Comparison of ENCODE assay signal across 17 cellular contexts in the genomic region with DNA sequence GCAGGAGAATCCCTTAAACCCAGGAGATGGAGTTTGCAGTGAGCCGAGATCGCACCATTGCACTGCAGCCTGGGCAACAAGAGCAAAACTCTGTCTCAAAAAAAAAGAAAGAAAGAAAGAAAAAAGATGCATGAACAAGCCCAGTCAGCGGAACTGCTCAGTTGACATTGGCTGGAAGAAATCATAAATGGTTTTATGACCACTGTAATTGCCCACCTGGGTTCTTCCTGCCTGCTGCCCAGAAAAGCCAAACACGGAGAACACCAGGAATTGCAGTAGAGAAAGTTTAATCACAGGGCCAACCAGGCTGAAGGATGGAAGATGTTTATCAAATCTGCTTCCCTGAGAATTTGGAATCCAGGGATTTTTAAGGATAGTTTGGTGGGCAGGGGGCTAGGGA.
"Had no signal": no experiment of that assay in that cellular context is flagged by ENCODE, and none has a peak within 500 bp of the region (broad histone marks: within the 10 kb centered on the region; RNA-seq: fewer than 3 reads in every experiment).

No MANE protein-coding gene starts in this region.

- H3K9me3 Mint-ChIP-seq: activated CD4-positive, alpha-beta memory T cell treated with anti-CD3 and anti-CD28 coated beads for 36 hours; activated CD4-positive, alpha-beta T cell treated with anti-CD3 and anti-CD28 coated beads, Interleukin-2, amount 10 ng/mL, durations not matched to agents 7 days and 5 days; activated naive CD8-positive, alpha-beta T cell treated with anti-CD3 and anti-CD28 coated beads, Interleukin-2, amount 10 ng/mL, durations not matched to agents 7 days and 5 days; activated T-cell treated with anti-CD3 and anti-CD28 coated beads, Interleukin-2, amount 50 U/mL, for 4 hours had no signal

- H3K27me3 Mint-ChIP-seq: activated CD4-positive, alpha-beta memory T cell treated with anti-CD3 and anti-CD28 coated beads for 36 hours; activated CD4-positive, alpha-beta T cell treated with anti-CD3 and anti-CD28 coated beads, Interleukin-2, amount 10 ng/mL, durations not matched to agents 7 days and 5 days; activated naive CD8-positive, alpha-beta T cell treated with anti-CD3 and anti-CD28 coated beads, Interleukin-2, amount 10 ng/mL, durations not matched to agents 7 days and 5 days had no signal

- H3K36me3 Mint-ChIP-seq: activated CD4-positive, alpha-beta memory T cell treated with anti-CD3 and anti-CD28 coated beads for 36 hours; activated naive CD8-positive, alpha-beta T cell treated with anti-CD3 and anti-CD28 coated beads, Interleukin-2, amount 10 ng/mL, durations not matched to agents 7 days and 5 days had no signal

- H3K4me3 Mint-ChIP-seq: activated CD4-positive, alpha-beta memory T cell treated with anti-CD3 and anti-CD28 coated beads for 36 hours; activated CD4-positive, alpha-beta T cell treated with anti-CD3 and anti-CD28 coated beads, Interleukin-2, amount 10 ng/mL, durations not matched to agents 7 days and 5 days; activated naive CD8-positive, alpha-beta T cell treated with anti-CD3 and anti-CD28 coated beads, Interleukin-2, amount 10 ng/mL, durations not matched to agents 7 days and 5 days; activated T-cell treated with anti-CD3 and anti-CD28 coated beads, Interleukin-2, amount 50 U/mL, for 4 hours had no signal

- DNase-seq: activated CD4-positive, alpha-beta memory T cell treated with anti-CD3 and anti-CD28 coated beads for 36 hours; activated CD4-positive, alpha-beta T cell treated with anti-CD3 and anti-CD28 coated beads, Interleukin-2, amount 10 ng/mL, durations not matched to agents 7 days and 5 days; activated CD4-positive, CD25-positive, alpha-beta regulatory T cell; activated CD8-positive, alpha-beta memory T cell treated with anti-CD3 and anti-CD28 coated beads for 24 hours; activated gamma-delta T cell; activated naive CD4-positive, alpha-beta T cell treated with anti-CD3 and anti-CD28 coated beads, Interleukin-2, amount 50 U/mL, for 16 hours; activated naive CD8-positive, alpha-beta T cell treated with anti-CD3 and anti-CD28 coated beads, Interleukin-2, amount 10 ng/mL, durations not matched to agents 7 days and 5 days; activated T-cell treated with anti-CD3 and anti-CD28 coated beads, Interleukin-2, amount 50 U/mL, for 4 hours; adrenal gland; anterior cingulate cortex; caudate nucleus; NCI-H1092 treated with DMSO at 0.1 percent for 48 hours; NCI-H1417 treated with DMSO at 0.1 percent for 48 hours; NCI-H1694; NCI-H2029 treated with DMSO at 0.1 percent for 48 hours; NCI-H510A treated with DMSO at 0.1 percent for 48 hours had no signal

- H3K27ac Mint-ChIP-seq: activated CD4-positive, alpha-beta memory T cell treated with anti-CD3 and anti-CD28 coated beads for 36 hours; activated naive CD8-positive, alpha-beta T cell treated with anti-CD3 and anti-CD28 coated beads, Interleukin-2, amount 10 ng/mL, durations not matched to agents 7 days and 5 days had no signal

- H3K27ac ChIP-seq: adrenal gland, KMS-11 had no signal
